ENCODE assay signal across 8 cellular contexts in genomic region chr6:32853541-32854375, GRCh38. TPM values are rescaled to one million over a fixed set of nuclear protein-coding genes. Genes with fewer than 3 reads are reported as not detected.
A peak's percentile ranks its signal among the peaks of the same experiment; 100 is the strongest.
DNase-seq lines count a peak whose midpoint lies in the region; ATAC-seq and TF ChIP-seq lines count a peak whose summit lies in the region.

PSMB9 (plus strand) TSS chr6:32854192; CDS start chr6:32854230, 38 bp downstream.
TAP1 (minus strand) TSS chr6:32853704; CDS start chr6:32853636, 68 bp downstream.

- H2AFZ ChIP-seq in neural cell (ENCODE audit: low read depth, low read length), result peak within 1 kb of the TSS; percentile 45

- DNase-seq in ELF-1 (ENCODE audit: low read depth, low spot score) (peak; percentile 94), SHP77 treated with DMSO at 0.1 percent for 48 hours (lab: John Stamatoyannopoulos, UW) (peak; percentile 74), fibroblast of the aortic adventitia (ENCODE audit: low read depth) (peak; percentile 93)
- peak; percentile 98 for DNase-seq in activated effector memory CD4-positive, alpha-beta T cell treated with anti-CD3 and anti-CD28 coated beads, Interleukin-2, amount 50 U/mL, for 16 hours
- DNase-seq in stimulated activated naive CD8-positive, alpha-beta T cell treated with anti-CD3 and anti-CD28 coated beads, Interleukin-15, amount 100 ng/mL, for 72 hours, result peak; percentile 93 to 95

- no peak for TF ChIP-seq EP300 in neural cell (conservative IDR thresholded peaks at IDR 0.05; ENCODE audit: poor library complexity, severe bottlenecking)

- H3K4me3 ChIP-seq in fibroblast of the aortic adventitia (ENCODE audit: low read depth, low read length) (peak within 1 kb of the TSS; percentile 93), neural cell (ENCODE audit: low read length) (peak within 1 kb of the TSS; percentile 71)

- H3K9ac ChIP-seq in neural cell (ENCODE audit: low read length), result peak within 1 kb of the TSS; percentile 20

- H3K27ac Mint-ChIP-seq in stimulated activated naive CD8-positive, alpha-beta T cell treated with anti-CD3 and anti-CD28 coated beads, Interleukin-15, amount 100 ng/mL, for 72 hours, result peak within 1 kb of the TSS; percentile 98 to 100

- no peaks in the 10 kb centered on the region for H3F3A ChIP-seq in neural cell (ENCODE audit: insufficient read depth, low read length, poor library complexity, severe bottlenecking)

- no peaks in the 10 kb centered on the region for H3K9me3 Mint-ChIP-seq in stimulated activated naive CD8-positive, alpha-beta T cell treated with anti-CD3 and anti-CD28 coated beads, Interleukin-15, amount 100 ng/mL, for 72 hours

- H3K4me1 Mint-ChIP-seq in stimulated activated naive CD8-positive, alpha-beta T cell treated with anti-CD3 and anti-CD28 coated beads, Interleukin-15, amount 100 ng/mL, for 72 hours, result peaks cover 70% of the 10 kb centered on the region

- H3K4me2 ChIP-seq in neural cell (ENCODE audit: low read length), result peak within 1 kb of the TSS; percentile 68

- no peaks in the 10 kb centered on the region for H3K9me3 ChIP-seq in KOPT-K1 (ENCODE audit: insufficient read depth, low read length, poor library complexity, severe bottlenecking)
- no peaks in the 10 kb centered on the region for H3K9me3 ChIP-seq in neural cell (ENCODE audit: low read length)

- no peaks in the 10 kb centered on the region for H3K9me2 ChIP-seq in neural cell (ENCODE audit: insufficient read depth, low read length)

- ATAC-seq in GM21786 (IDR thresholded peaks at IDR 0.05; ENCODE audit: unreplicated experiment), result peak; percentile 76
- peak; percentile 86 for ATAC-seq in stimulated activated naive CD8-positive, alpha-beta T cell treated with anti-CD3 and anti-CD28 coated beads, Interleukin-15, amount 100 ng/mL, for 72 hours

- no peaks in the 10 kb centered on the region for H3K27me3 Mint-ChIP-seq in stimulated activated naive CD8-positive, alpha-beta T cell treated with anti-CD3 and anti-CD28 coated beads, Interleukin-15, amount 100 ng/mL, for 72 hours

- H3K27ac ChIP-seq in KOPT-K1 (ENCODE audit: low read depth, low read length, poor library complexity, severe bottlenecking), result peak within 1 kb of the TSS; percentile 97
- H3K27ac ChIP-seq in neural cell (ENCODE audit: low read length), result no peak within 1 kb of the TSS

- peak; percentile 57 for TF ChIP-seq CTCF in fibroblast of the aortic adventitia (IDR thresholded peaks at IDR 0.05; ENCODE audit: insufficient read depth, low read length)
- peak; percentile 84 for TF ChIP-seq CTCF in neural cell (IDR thresholded peaks at IDR 0.05; ENCODE audit: poor library complexity, severe bottlenecking)

- peak; percentile 60 for TF ChIP-seq RAD21 in neural cell (conservative IDR thresholded peaks at IDR 0.05)

- peaks cover 70% of the 10 kb centered on the region for H3K27me3 ChIP-seq in neural cell (ENCODE audit: insufficient read depth, low read depth, low read length)

- no peaks in the 10 kb centered on the region for H3K79me2 ChIP-seq in neural cell (replicated peaks; ENCODE audit: insufficient read depth, low read length)

- H3K4me3 Mint-ChIP-seq in stimulated activated naive CD8-positive, alpha-beta T cell treated with anti-CD3 and anti-CD28 coated beads, Interleukin-15, amount 100 ng/mL, for 72 hours, result peak within 1 kb of the TSS; percentile 99

- H3K36me3 ChIP-seq in KOPT-K1 (ENCODE audit: insufficient read depth, low read length) (peaks cover 55% of the 10 kb centered on the region), neural cell (ENCODE audit: insufficient read depth, low read length) (no peaks in the 10 kb centered on the region)

- no peaks in the 10 kb centered on the region for H4K20me1 ChIP-seq in neural cell (ENCODE audit: insufficient read depth)

TF ChIP-seq in neural cell, 6 proteins besides CTCF, POLR2A, EP300 and RAD21:
- TF ChIP-seq MXI1 (conservative IDR thresholded peaks at IDR 0.05; ENCODE audit: poor library complexity, severe bottlenecking) (peak; percentile 31), EZH2 (IDR thresholded peaks at IDR 0.05; ENCODE audit: borderline replicate concordance, insufficient read depth, low read length, poor library complexity, severe bottlenecking) (no peak), REST (IDR thresholded peaks at IDR 0.05; ENCODE audit: borderline replicate concordance) (no peak), POLR2AphosphoS5 (IDR thresholded peaks at IDR 0.05) (no peak), TAF1 (IDR thresholded peaks at IDR 0.05; ENCODE audit: low read depth) (no peak), SMC3 (conservative IDR thresholded peaks at IDR 0.05; ENCODE audit: poor library complexity) (peak; percentile 77)

RNA-seq across cellular contexts. Expression of gene PSMB9, which starts in this region (rescaled TPM):
- total RNA-seq in fibroblast of the aortic adventitia (ENCODE audit: low replicate concordance), result 10.8 and 11.5 TPM in 2 replicates
- not detected in 2 replicates for polyA plus RNA-seq in neural cell
- polyA minus RNA-seq in neural cell, result not detected in 2 replicates

RNA-seq across cellular contexts. Expression of gene TAP1, which starts in this region (rescaled TPM):
- 11.9 and 25.2 TPM in 2 replicates for total RNA-seq in fibroblast of the aortic adventitia (ENCODE audit: low replicate concordance)
- polyA plus RNA-seq in neural cell, result not detected in 2 replicates
- not detected in 2 replicates for polyA minus RNA-seq in neural cell
